Comparison of ENCODE assay signal across 20 cellular contexts in genomic region chr17:32752934-32753333, GRCh38.
DNase-seq lines count a peak whose midpoint lies in the region; ATAC-seq, FAIRE-seq and TF ChIP-seq lines count a peak whose summit lies in the region.
"Had no signal": no experiment of that assay in that cellular context is flagged by ENCODE, and none has a peak within 500 bp of the region (broad histone marks: within the 10 kb centered on the region; RNA-seq: fewer than 3 reads in every experiment).

No MANE protein-coding gene starts in this region.

- TF ChIP-seq POLR2A in K562 (conservative IDR thresholded peaks at IDR 0.05): no peak

- H3K9me3 ChIP-seq in HEK293 (ENCODE audit: control insufficient read depth, insufficient read depth, low read depth, low read length): no peaks in the 10 kb centered on the region; the same call in 1 of the 2 replicates
- H3K9me3 ChIP-seq in K562 (replicated peaks; ENCODE audit: control insufficient read depth, insufficient read depth, low read depth, low read length): no peaks in the 10 kb centered on the region
- H3K9me3 ChIP-seq: A549; BLaER1 treated with 17β-estradiol and CSF1 and Interleukin-3, amounts not matched to agents 10 nM and 100 nM; Caco-2 had no signal

- H3K9ac ChIP-seq in K562 (ENCODE audit: insufficient read depth in 1 of 2, low read depth in 2 of 2, low read length in 2 of 2): no peak overlapping the region
- H3K9ac ChIP-seq: BLaER1 treated with 17β-estradiol and CSF1 and Interleukin-3, amounts not matched to agents 10 nM and 100 nM had no signal

- WGBS in K562 (ENCODE audit: insufficient coverage, low coverage, missing lambda C conversion rate): 73% methylated on average over 4 of the region's 4 CpGs

- H3K27ac ChIP-seq in HEK293 (ENCODE audit: extremely low read depth, low read depth, low read length) (no peak overlapping the region), K562 (ENCODE audit: extremely low read depth, low read depth, low read length) (no peak overlapping the region)
- H3K27ac ChIP-seq: 22Rv1; A549; BLaER1 treated with 17β-estradiol and CSF1 and Interleukin-3, amounts not matched to agents 10 nM and 100 nM; C4-2B had no signal

- CTCF ChIA-PET in HEK293 (lab: Yijun Ruan, JAX) (interaction anchor here (1.2 to 3.9 kb wide), 7 partner anchors 77 to 308 kb away, joined by 3 to 37 read pairs (median 4); partner anchors contain the start of gene PSMD11), K562 (lab: Yijun Ruan, JAX; ENCODE audit: low intra/inter-chr PET ratio) (no interaction called here)
- CTCF ChIA-PET in activated naive CD4-positive, alpha-beta T cell treated with anti-CD3 and anti-CD28 coated beads, Interleukin-2, amount 10 ng/mL, durations not matched to agents 7 days and 5 days (lab: Charles Lee): interaction anchor here (1.5 to 3.0 kb wide), 2 partner anchors 94 to 290 kb away, joined by 3 to 21 read pairs; no protein-coding TSS in a partner anchor

- FAIRE-seq in K562 (lab: Jason Lieb, UNC) (no peak), islet of Langerhans (lab: Jason Lieb, UNC) (peak; percentile 13)
- FAIRE-seq: A549, D721Med, G401.6, GM12891 had no signal

- H3K4me3 Mint-ChIP-seq in activated naive CD4-positive, alpha-beta T cell treated with anti-CD3 and anti-CD28 coated beads, Interleukin-2, amount 10 ng/mL, durations not matched to agents 7 days and 5 days: no peak overlapping the region
- H3K4me3 Mint-ChIP-seq: B cell; CD4-positive, alpha-beta T cell; CD8-positive, alpha-beta T cell had no signal

- H3K4me1 Mint-ChIP-seq in activated naive CD4-positive, alpha-beta T cell treated with anti-CD3 and anti-CD28 coated beads, Interleukin-2, amount 10 ng/mL, durations not matched to agents 7 days and 5 days: no peaks in the 10 kb centered on the region
- H3K4me1 Mint-ChIP-seq: B cell had no signal

- BruUV-seq in K562 (replicated peaks; lab: Mats Ljungman, UMichigan): no TSS peak

- no peaks in the 10 kb centered on the region for H3K27me3 Mint-ChIP-seq in activated naive CD4-positive, alpha-beta T cell treated with anti-CD3 and anti-CD28 coated beads, Interleukin-2, amount 10 ng/mL, durations not matched to agents 7 days and 5 days
- H3K27me3 Mint-ChIP-seq: B cell; CD4-positive, alpha-beta T cell had no signal

- no peak overlapping the region for H3K27ac Mint-ChIP-seq in activated naive CD4-positive, alpha-beta T cell treated with anti-CD3 and anti-CD28 coated beads, Interleukin-2, amount 10 ng/mL, durations not matched to agents 7 days and 5 days
- H3K27ac Mint-ChIP-seq: B cell; CD4-positive, alpha-beta T cell; CD8-positive, alpha-beta T cell had no signal

- POLR2A ChIA-PET in HEK293 (lab: Yijun Ruan, JAX) (no interaction called here), K562 (lab: Yijun Ruan, JAX) (no interaction called here)

- H3K36me3 Mint-ChIP-seq in activated naive CD4-positive, alpha-beta T cell treated with anti-CD3 and anti-CD28 coated beads, Interleukin-2, amount 10 ng/mL, durations not matched to agents 7 days and 5 days: no peaks in the 10 kb centered on the region
- H3K36me3 Mint-ChIP-seq: CD8-positive, alpha-beta T cell had no signal

- H3K4me3 ChIP-seq in HEK293 (ENCODE audit: low read depth, low read length) (no peak overlapping the region), K562 (no peak overlapping the region)
- H3K4me3 ChIP-seq: A549; BLaER1 treated with 17β-estradiol and CSF1 and Interleukin-3, amounts not matched to agents 10 nM and 100 nM had no signal

- H3K36me3 ChIP-seq in HEK293 (ENCODE audit: control insufficient read depth in 2 of 2, insufficient read depth in 1 of 2, low read length in 2 of 2): peaks cover 6 to 7% of the 10 kb centered on the region in 2 experiments; a peak in 1 of 3 replicates
- peaks cover 21% of the 10 kb centered on the region; the same call in 2 of the 3 replicates for H3K36me3 ChIP-seq in K562 (ENCODE audit: control insufficient read depth, insufficient read depth, low read length)
- H3K36me3 ChIP-seq: BLaER1 treated with 17β-estradiol and CSF1 and Interleukin-3, amounts not matched to agents 10 nM and 100 nM had no signal

- DNase-seq in K562 (ENCODE audit: extremely low read depth in 1 of 4, low spot score in 3 of 4): no peak
- DNase-seq in head of caudate nucleus: no peak
- DNase-seq in activated naive CD4-positive, alpha-beta T cell treated with anti-CD3 and anti-CD28 coated beads, Interleukin-2, amount 10 ng/mL, durations not matched to agents 7 days and 5 days: no peak
- DNase-seq: AML-193; Caco-2; Calu3; CD4-positive, alpha-beta T cell; CD8-positive, alpha-beta T cell; DMS79 treated with DMSO at 0.1 percent for 48 hours; GF-D8 had no signal

- TF ChIP-seq RAD21 in K562 (CRISPR knock-in tag; conservative IDR thresholded peaks at IDR 0.05 in 1 of 2, IDR thresholded peaks at IDR 0.05 in 1 of 2): no peak

- H3K9me1 ChIP-seq in K562 (ENCODE audit: control insufficient read depth, insufficient read depth, low read length): no peaks in the 10 kb centered on the region

- no peaks in the 10 kb centered on the region for H3K79me2 ChIP-seq in K562 (ENCODE audit: control insufficient read depth, insufficient read depth, low read length)

- TF ChIP-seq CTCF in HEK293 (tag by site-specific recombination; IDR thresholded peaks at IDR 0.05): no peak
- no peak for TF ChIP-seq CTCF in K562 (IDR thresholded peaks at IDR 0.05 in 2 of 3, conservative IDR thresholded peaks at IDR 0.05 in 1 of 3; ENCODE audit: insufficient read depth in 2 of 3, low read depth in 1 of 3, low read length in 3 of 3)

- H3K4me2 ChIP-seq in K562 (ENCODE audit: insufficient read depth, low read length): no peak overlapping the region
- H3K4me2 ChIP-seq: A549; BLaER1 treated with 17β-estradiol and CSF1 and Interleukin-3, amounts not matched to agents 10 nM and 100 nM had no signal

- no peak for TF ChIP-seq EP300 in K562 (IDR thresholded peaks at IDR 0.05; ENCODE audit: low read length)

- no peaks in the 10 kb centered on the region for H3K4me1 ChIP-seq in HEK293 (ENCODE audit: control insufficient read depth, insufficient read depth, low read length)
- H3K4me1 ChIP-seq in K562 (replicated peaks in 1 of 2; ENCODE audit: control insufficient read depth in 2 of 2, insufficient read depth in 2 of 2, low read length in 2 of 2): no peaks in the 10 kb centered on the region

- H4K20me1 ChIP-seq in K562 (replicated peaks; ENCODE audit: control insufficient read depth, insufficient read depth, low read length): no peaks in the 10 kb centered on the region
- H4K20me1 ChIP-seq: BLaER1 treated with 17β-estradiol and CSF1 and Interleukin-3, amounts not matched to agents 10 nM and 100 nM had no signal

- intact Hi-C loops in K562 (cut with micrococcal nuclease): loop anchor here (10.0 kb wide), 1 partner anchor 498 kb away; no protein-coding TSS in a partner anchor
- intact Hi-C loops in head of caudate nucleus (cut with DNase I): no loop called here

- ATAC-seq in K562: no peak
- ATAC-seq: A549; CD8-positive, alpha-beta T cell had no signal

- no peaks in the 10 kb centered on the region for H3K9me3 Mint-ChIP-seq in activated naive CD4-positive, alpha-beta T cell treated with anti-CD3 and anti-CD28 coated beads, Interleukin-2, amount 10 ng/mL, durations not matched to agents 7 days and 5 days
- H3K9me3 Mint-ChIP-seq: CD4-positive, alpha-beta T cell; CD8-positive, alpha-beta T cell had no signal

- H2AFZ ChIP-seq in K562 (ENCODE audit: low read depth, low read length): no peak overlapping the region

- no peaks in the 10 kb centered on the region for H3K27me3 ChIP-seq in K562 (ENCODE audit: control insufficient read depth in 2 of 2, insufficient read depth in 2 of 2, low read length in 2 of 2)
- H3K27me3 ChIP-seq: BLaER1 treated with 17β-estradiol and CSF1 and Interleukin-3, amounts not matched to agents 10 nM and 100 nM had no signal

- in situ Hi-C loops in K562 (cut with MboI): loop anchor here (5.0 kb wide), 1 partner anchor 286 kb away; no protein-coding TSS in a partner anchor

TF ChIP-seq in HEK293, 187 proteins besides CTCF, POLR2A, EP300 and RAD21 (continues in another document):
- no peak for TF ChIP-seq KLF9 (tag by site-specific recombination; IDR thresholded peaks at IDR 0.05; ENCODE audit: low read depth)
- TF ChIP-seq ZNF140 (tag by site-specific recombination; IDR thresholded peaks at IDR 0.05): no peak
- no peak for TF ChIP-seq ZFP37 (tag by site-specific recombination; IDR thresholded peaks at IDR 0.05)
- 0 out of 2 replicates have a peak, but pooled peaks have one; percentile 32 for TF ChIP-seq ZNF580 (tag by site-specific recombination; IDR thresholded peaks at IDR 0.05)
- TF ChIP-seq ZNF146 (tag by site-specific recombination; IDR thresholded peaks at IDR 0.05): peak; percentile 76
- no peak for TF ChIP-seq ZNF514 (tag by site-specific recombination; IDR thresholded peaks at IDR 0.05)

TF ChIP-seq in K562, 482 proteins besides CTCF, POLR2A, EP300 and RAD21:
- TF ChIP-seq ZNF146 (CRISPR knock-in tag; IDR thresholded peaks at IDR 0.05; ENCODE audit: unreplicated experiment): peak; percentile 86
- peak; percentile 81 for TF ChIP-seq RBM25 (IDR thresholded peaks at IDR 0.05; ENCODE audit: low read depth, low read length, severe bottlenecking)
- peak; percentile 54; the same call in 1 of the 2 replicates for TF ChIP-seq ADNP (tag; IDR thresholded peaks at IDR 0.05)
- 0 out of 2 replicates have a peak, but pooled peaks have one; percentile 35 for TF ChIP-seq BCOR (IDR thresholded peaks at IDR 0.05)
- no peak for TF ChIP-seq KLF13 (tag; IDR thresholded peaks at IDR 0.05; ENCODE audit: borderline replicate concordance, low read depth)

Comparison
In these comparisons a context has a peak if more than half of its experiments do, and no peak if none do; other contexts are left out.
1. Of the 44 proteins assayed by ChIP-seq in both K562 and HEK293: peak only in K562: none; only in HEK293: none; in both: ZNF146; in neither: 43.